Comparison of ENCODE assay signal across 10 cellular contexts in genomic region chr17:67829331-67829730, GRCh38. TPM values are rescaled to one million over a fixed set of nuclear protein-coding genes. Genes with fewer than 3 reads are reported as not detected.
DNase-seq lines count a peak whose midpoint lies in the region; ATAC-seq and TF ChIP-seq lines count a peak whose summit lies in the region.
"Had no signal": no experiment of that assay in that cellular context is flagged by ENCODE, and none has a peak within 500 bp of the region (broad histone marks: within the 10 kb centered on the region; RNA-seq: fewer than 3 reads in every experiment).

No MANE protein-coding gene starts in this region.

- CTCF ChIA-PET in CD8-positive, alpha-beta T cell (lab: Charles Lee) = no interaction called here
- CTCF ChIA-PET in activated naive CD4-positive, alpha-beta T cell treated with anti-CD3 and anti-CD28 coated beads, Interleukin-2, amount 10 ng/mL, durations not matched to agents 7 days and 5 days (lab: Charles Lee) = no interaction called here

- DNase-seq in CD8-positive, alpha-beta T cell = peak in 4 of 7 experiments; percentile 12 to 54 (median 22)
- DNase-seq in activated naive CD4-positive, alpha-beta T cell treated with anti-CD3 and anti-CD28 coated beads, Interleukin-2, amount 10 ng/mL, durations not matched to agents 7 days and 5 days = peak; percentile 58
- DNase-seq in nephron progenitor cell (no peak), GM19238 (ENCODE audit: insufficient read length, low spot score) (no peak), left ventricle myocardium inferior (no peak)
- DNase-seq: DMS 273 treated with DMSO at 0.1 percent for 48 hours, NCI-H510A had no signal

- peaks cover 79% of the 10 kb centered on the region for H3K79me2 ChIP-seq in OCI-LY1 (ENCODE audit: insufficient read depth, low read length)

- no peaks in the 10 kb centered on the region for H3K27me3 Mint-ChIP-seq in CD8-positive, alpha-beta T cell (ENCODE audit: low read depth)
- peaks cover 11% of the 10 kb centered on the region for H3K27me3 Mint-ChIP-seq in activated naive CD4-positive, alpha-beta T cell treated with anti-CD3 and anti-CD28 coated beads, Interleukin-2, amount 10 ng/mL, durations not matched to agents 7 days and 5 days
- H3K27me3 Mint-ChIP-seq in nephron progenitor cell (ENCODE audit: low read depth, poor library complexity) = peaks cover 5% of the 10 kb centered on the region

- H3K4me2 ChIP-seq in OCI-LY1 (ENCODE audit: low read length) = peak overlapping the region; percentile 92

- peaks cover 51% of the 10 kb centered on the region for H3K4me1 ChIP-seq in CD8-positive, alpha-beta T cell (ENCODE audit: insufficient read depth, low read length)
- peaks cover 53% of the 10 kb centered on the region for H3K4me1 ChIP-seq in OCI-LY1 (ENCODE audit: insufficient read depth, low read length, severe bottlenecking)
- H3K4me1 ChIP-seq in left ventricle myocardium inferior = peaks cover 64% of the 10 kb centered on the region

- no peak overlapping the region for H3K27ac ChIP-seq in CD8-positive, alpha-beta T cell (ENCODE audit: low read depth, low read length)
- H3K27ac ChIP-seq in OCI-LY1 (ENCODE audit: low read depth, low read length, poor library complexity, severe bottlenecking) (peak overlapping the region; percentile 90), left ventricle myocardium inferior (replicated peaks) (no peak overlapping the region)

- H3K9me2 ChIP-seq in OCI-LY1 (ENCODE audit: low read depth, low read length) = no peaks in the 10 kb centered on the region

- H3K4me1 Mint-ChIP-seq in CD8-positive, alpha-beta T cell (ENCODE audit: low read depth) = peaks cover 61% of the 10 kb centered on the region
- H3K4me1 Mint-ChIP-seq in activated naive CD4-positive, alpha-beta T cell treated with anti-CD3 and anti-CD28 coated beads, Interleukin-2, amount 10 ng/mL, durations not matched to agents 7 days and 5 days = peaks cover 56% of the 10 kb centered on the region
- peaks cover 45% of the 10 kb centered on the region for H3K4me1 Mint-ChIP-seq in nephron progenitor cell

- H3K4me3 ChIP-seq in CD8-positive, alpha-beta T cell (ENCODE audit: low read depth, low read length) = no peak overlapping the region
- H3K4me3 ChIP-seq in OCI-LY1 (ENCODE audit: low read depth, low read length, poor library complexity, severe bottlenecking) (peak overlapping the region; percentile 87), left ventricle myocardium inferior (no peak overlapping the region)

- peak overlapping the region; percentile 61 for H3K4me3 Mint-ChIP-seq in CD8-positive, alpha-beta T cell
- H3K4me3 Mint-ChIP-seq in activated naive CD4-positive, alpha-beta T cell treated with anti-CD3 and anti-CD28 coated beads, Interleukin-2, amount 10 ng/mL, durations not matched to agents 7 days and 5 days = peak overlapping the region; percentile 99
- H3K4me3 Mint-ChIP-seq in nephron progenitor cell = peak overlapping the region; percentile 98

- TF ChIP-seq CTCF in CD8-positive, alpha-beta T cell (IDR thresholded peaks at IDR 0.05) = no peak
- TF ChIP-seq CTCF in OCI-LY1 (IDR thresholded peaks at IDR 0.05; ENCODE audit: low read length) (no peak), nephron progenitor cell (IDR thresholded peaks at IDR 0.05) (no peak), left ventricle myocardium inferior (IDR thresholded peaks at IDR 0.05; ENCODE audit: borderline replicate concordance) (no peak)

- H3K27ac Mint-ChIP-seq in CD8-positive, alpha-beta T cell = peak overlapping the region; percentile 52
- H3K27ac Mint-ChIP-seq in activated naive CD4-positive, alpha-beta T cell treated with anti-CD3 and anti-CD28 coated beads, Interleukin-2, amount 10 ng/mL, durations not matched to agents 7 days and 5 days = peak overlapping the region; percentile 68
- H3K27ac Mint-ChIP-seq in nephron progenitor cell = no peak overlapping the region

- H3K9me3 ChIP-seq in CD8-positive, alpha-beta T cell (ENCODE audit: low read length) = no peaks in the 10 kb centered on the region
- H3K9me3 ChIP-seq in OCI-LY1 (ENCODE audit: low read length) (no peaks in the 10 kb centered on the region), left ventricle myocardium inferior (replicated peaks) (no peaks in the 10 kb centered on the region)

- H3F3A ChIP-seq in OCI-LY1 (ENCODE audit: insufficient read depth, low read length) = no peaks in the 10 kb centered on the region

- no peak for ATAC-seq in CD8-positive, alpha-beta T cell
- no peak for ATAC-seq in HG03280 (IDR thresholded peaks at IDR 0.05; ENCODE audit: unreplicated experiment)
- no peak for ATAC-seq in HG03108 (IDR thresholded peaks at IDR 0.05; ENCODE audit: unreplicated experiment)

- H2AFZ ChIP-seq in OCI-LY1 (ENCODE audit: low read length) = no peak overlapping the region

- H3K27me3 ChIP-seq in CD8-positive, alpha-beta T cell (ENCODE audit: insufficient read depth, low read length) = no peaks in the 10 kb centered on the region
- no peaks in the 10 kb centered on the region for H3K27me3 ChIP-seq in OCI-LY1 (ENCODE audit: insufficient read depth, low read length)
- no peaks in the 10 kb centered on the region for H3K27me3 ChIP-seq in left ventricle myocardium inferior (ENCODE audit: low read depth)

- POLR2A ChIA-PET in CD8-positive, alpha-beta T cell (lab: Charles Lee) = no interaction called here

- peaks cover 21% of the 10 kb centered on the region for H3K36me3 Mint-ChIP-seq in CD8-positive, alpha-beta T cell
- H3K36me3 Mint-ChIP-seq in activated naive CD4-positive, alpha-beta T cell treated with anti-CD3 and anti-CD28 coated beads, Interleukin-2, amount 10 ng/mL, durations not matched to agents 7 days and 5 days = peaks cover 26% of the 10 kb centered on the region
- H3K36me3 Mint-ChIP-seq in nephron progenitor cell (ENCODE audit: low read depth) = peaks cover 20% of the 10 kb centered on the region

- intact Hi-C loops in CD8-positive, alpha-beta T cell (cut with DNase I, micrococcal nuclease) = loop anchor here (1.0 to 5.0 kb wide), 8 partner anchors 33 to 683 kb away; partner anchors contain the start of genes HELZ (in 1 of the 2), KPNA2 (in 1 of the 2), PITPNC1 (in 1 of the 2) and PRKAR1A (in 1 of the 2)
- intact Hi-C loops in left ventricle myocardium inferior (cut with micrococcal nuclease) = no loop called here

- H3K9ac ChIP-seq in OCI-LY1 (ENCODE audit: low read length) = no peak overlapping the region; the same call in 1 of the 2 replicates

- no peaks in the 10 kb centered on the region for H4K20me1 ChIP-seq in OCI-LY1 (ENCODE audit: insufficient read depth, low read length)

- H3K9me3 Mint-ChIP-seq in CD8-positive, alpha-beta T cell = no peaks in the 10 kb centered on the region
- no peaks in the 10 kb centered on the region for H3K9me3 Mint-ChIP-seq in activated naive CD4-positive, alpha-beta T cell treated with anti-CD3 and anti-CD28 coated beads, Interleukin-2, amount 10 ng/mL, durations not matched to agents 7 days and 5 days
- H3K9me3 Mint-ChIP-seq in nephron progenitor cell = no peaks in the 10 kb centered on the region

- H3K36me3 ChIP-seq in CD8-positive, alpha-beta T cell (ENCODE audit: insufficient read depth, low read length) = no peaks in the 10 kb centered on the region
- H3K36me3 ChIP-seq in OCI-LY1 (ENCODE audit: insufficient read depth, low read length) (peaks cover 29% of the 10 kb centered on the region), left ventricle myocardium inferior (no peaks in the 10 kb centered on the region)

RNA-seq across cellular contexts. Expression of gene BPTF, which starts 4.0 kb away (rescaled TPM):
- total RNA-seq in CD8-positive, alpha-beta T cell = 100 to 1,000 TPM in 1 of 2 experiments, 10 to 100 TPM in 1; 97.8 to 107 TPM
- total RNA-seq in left ventricle myocardium inferior = 79.2 TPM

Comparison
In these comparisons a context has a peak if more than half of its experiments do, and no peak if none do; other contexts are left out.
1. DNase-seq: peak in CD8-positive, alpha-beta T cell (4 of 7) and activated naive CD4-positive, alpha-beta T cell treated with anti-CD3 and anti-CD28 coated beads, Interleukin-2, amount 10 ng/mL, durations not matched to agents 7 days and 5 days (single experiment); none in nephron progenitor cell (single experiment), GM19238 (single experiment) and left ventricle myocardium inferior (single experiment).
2. Peak in every context shown above with its lines, with median percentiles within 50 percentile points of each other: H3K4me3 Mint-ChIP-seq.